1 cellular context compared by ENCODE assay signal in the genomic region with DNA sequence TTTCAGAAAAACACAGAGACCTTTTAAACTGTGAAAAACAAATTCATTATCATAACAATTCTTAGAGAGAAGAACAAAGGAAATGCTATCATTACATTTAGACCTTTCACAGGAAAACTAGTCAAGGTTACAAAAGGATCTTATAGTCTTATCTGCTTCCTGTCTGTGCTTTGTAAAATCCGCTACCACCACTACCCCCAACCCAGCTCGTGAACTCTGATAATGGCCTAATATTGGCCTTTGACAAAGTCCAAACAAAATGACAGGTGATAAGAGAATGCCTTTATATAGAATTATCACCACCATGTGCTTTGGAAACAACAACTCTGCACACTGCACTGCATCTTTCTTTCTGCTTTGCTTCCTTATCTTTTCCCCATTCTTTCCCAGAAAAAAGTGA.
A peak's percentile ranks its signal among the peaks of the same experiment; 100 is the strongest.
TF ChIP-seq lines count a peak whose summit lies in the region.

No MANE protein-coding gene starts in this region.

TF ChIP-seq in HepG2, 621 proteins besides CTCF, POLR2A, EP300 and RAD21 (continued from another document and continues in another):
- TF ChIP-seq SKIL (CRISPR knock-in tag; IDR thresholded peaks at IDR 0.05; ENCODE audit: borderline replicate concordance) (peak; percentile 40), ZNF496 (CRISPR knock-in tag; IDR thresholded peaks at IDR 0.05; ENCODE audit: insufficient replicate concordance) (no peak), FOXA3 (CRISPR knock-in tag; IDR thresholded peaks at IDR 0.05) (peak; percentile 6; the same call in 1 of the 2 replicates), ZNF136 (CRISPR knock-in tag; IDR thresholded peaks at IDR 0.05; ENCODE audit: low read depth) (no peak), MNT (IDR thresholded peaks at IDR 0.05) (no peak), ZSCAN22 (CRISPR knock-in tag; IDR thresholded peaks at IDR 0.05) (no peak), SOX13 (IDR thresholded peaks at IDR 0.05) (peak; percentile 55; the same call in 1 of the 2 replicates), SOX13 (CRISPR knock-in tag; conservative IDR thresholded peaks at IDR 0.05 in 1 of 2, IDR thresholded peaks at IDR 0.05 in 1 of 2) (peak in 1 of 2 experiments; percentile 92; a peak in 2 of 4 replicates), JUNB (CRISPR knock-in tag; IDR thresholded peaks at IDR 0.05; ENCODE audit: borderline replicate concordance) (no peak), PCBP1 (IDR thresholded peaks at IDR 0.05; ENCODE audit: borderline replicate concordance, low read depth, low read length) (no peak), ZNF501 (CRISPR knock-in tag; IDR thresholded peaks at IDR 0.05) (no peak), NFIC (IDR thresholded peaks at IDR 0.05; ENCODE audit: low read length) (0 out of 2 replicates have a peak, but pooled peaks have one; percentile 19), MAFK (conservative IDR thresholded peaks at IDR 0.05 in 1 of 2, IDR thresholded peaks at IDR 0.05 in 1 of 2; ENCODE audit: low read length in 2 of 2) (no peak), PLSCR1 (CRISPR knock-in tag; IDR thresholded peaks at IDR 0.05; ENCODE audit: borderline replicate concordance) (no peak), ZKSCAN8 (CRISPR knock-in tag; IDR thresholded peaks at IDR 0.05; ENCODE audit: borderline replicate concordance) (no peak), ZBTB25 (CRISPR knock-in tag; IDR thresholded peaks at IDR 0.05) (no peak), ZNF562 (CRISPR knock-in tag; IDR thresholded peaks at IDR 0.05; ENCODE audit: borderline replicate concordance) (no peak), RARA (CRISPR knock-in tag; IDR thresholded peaks at IDR 0.05) (peak; percentile 86), BCL6 (CRISPR knock-in tag; IDR thresholded peaks at IDR 0.05) (peak; percentile 85), ZEB1 (IDR thresholded peaks at IDR 0.05; ENCODE audit: insufficient replicate concordance, low read depth) (no peak), BRCA1 (CRISPR knock-in tag; IDR thresholded peaks at IDR 0.05) (no peak), ISL2 (CRISPR knock-in tag; IDR thresholded peaks at IDR 0.05) (peak; percentile 44; the same call in 1 of the 2 replicates), PAXIP1 (CRISPR knock-in tag; conservative IDR thresholded peaks at IDR 0.05) (peak; percentile 50), MBD4 (IDR thresholded peaks at IDR 0.05; ENCODE audit: borderline replicate concordance, low read length) (0 out of 2 replicates have a peak, but pooled peaks have one; percentile 10), ELF4 (CRISPR knock-in tag; IDR thresholded peaks at IDR 0.05; ENCODE audit: borderline replicate concordance) (no peak), MYNN (CRISPR knock-in tag; IDR thresholded peaks at IDR 0.05; ENCODE audit: low read depth) (no peak), RCOR2 (CRISPR knock-in tag; IDR thresholded peaks at IDR 0.05) (no peak), ZFP82 (CRISPR knock-in tag; IDR thresholded peaks at IDR 0.05; ENCODE audit: borderline replicate concordance) (no peak), ETV5 (CRISPR knock-in tag; IDR thresholded peaks at IDR 0.05; ENCODE audit: borderline replicate concordance) (peak; percentile 75), HDAC6 (IDR thresholded peaks at IDR 0.05; ENCODE audit: low read depth, low read length) (no peak), HNF4A (CRISPR knock-in tag; IDR thresholded peaks at IDR 0.05) (peak; percentile 52), HOMEZ (CRISPR knock-in tag; IDR thresholded peaks at IDR 0.05; ENCODE audit: low read depth) (peak; percentile 57; the same call in 1 of the 2 replicates), ZNF644 (CRISPR knock-in tag; IDR thresholded peaks at IDR 0.05; ENCODE audit: low read depth) (no peak), JUN (CRISPR knock-in tag; IDR thresholded peaks at IDR 0.05) (no peak), ZNF777 (CRISPR knock-in tag; IDR thresholded peaks at IDR 0.05) (no peak), FOSL2 (CRISPR knock-in tag; IDR thresholded peaks at IDR 0.05) (no peak), ZNF558 (CRISPR knock-in tag; IDR thresholded peaks at IDR 0.05; ENCODE audit: borderline replicate concordance) (no peak)
- TF ChIP-seq, protein P1, sequence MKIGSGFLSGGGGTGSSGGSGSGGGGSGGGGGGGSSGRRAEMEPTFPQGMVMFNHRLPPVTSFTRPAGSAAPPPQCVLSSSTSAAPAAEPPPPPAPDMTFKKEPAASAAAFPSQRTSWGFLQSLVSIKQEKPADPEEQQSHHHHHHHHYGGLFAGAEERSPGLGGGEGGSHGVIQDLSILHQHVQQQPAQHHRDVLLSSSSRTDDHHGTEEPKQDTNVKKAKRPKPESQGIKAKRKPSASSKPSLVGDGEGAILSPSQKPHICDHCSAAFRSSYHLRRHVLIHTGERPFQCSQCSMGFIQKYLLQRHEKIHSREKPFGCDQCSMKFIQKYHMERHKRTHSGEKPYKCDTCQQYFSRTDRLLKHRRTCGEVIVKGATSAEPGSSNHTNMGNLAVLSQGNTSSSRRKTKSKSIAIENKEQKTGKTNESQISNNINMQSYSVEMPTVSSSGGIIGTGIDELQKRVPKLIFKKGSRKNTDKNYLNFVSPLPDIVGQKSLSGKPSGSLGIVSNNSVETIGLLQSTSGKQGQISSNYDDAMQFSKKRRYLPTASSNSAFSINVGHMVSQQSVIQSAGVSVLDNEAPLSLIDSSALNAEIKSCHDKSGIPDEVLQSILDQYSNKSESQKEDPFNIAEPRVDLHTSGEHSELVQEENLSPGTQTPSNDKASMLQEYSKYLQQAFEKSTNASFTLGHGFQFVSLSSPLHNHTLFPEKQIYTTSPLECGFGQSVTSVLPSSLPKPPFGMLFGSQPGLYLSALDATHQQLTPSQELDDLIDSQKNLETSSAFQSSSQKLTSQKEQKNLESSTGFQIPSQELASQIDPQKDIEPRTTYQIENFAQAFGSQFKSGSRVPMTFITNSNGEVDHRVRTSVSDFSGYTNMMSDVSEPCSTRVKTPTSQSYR (CRISPR knock-in tag; IDR thresholded peaks at IDR 0.05; ENCODE audit: borderline replicate concordance) = peak; percentile 71; the same call in 1 of the 2 replicates
- TF ChIP-seq, protein P2, sequence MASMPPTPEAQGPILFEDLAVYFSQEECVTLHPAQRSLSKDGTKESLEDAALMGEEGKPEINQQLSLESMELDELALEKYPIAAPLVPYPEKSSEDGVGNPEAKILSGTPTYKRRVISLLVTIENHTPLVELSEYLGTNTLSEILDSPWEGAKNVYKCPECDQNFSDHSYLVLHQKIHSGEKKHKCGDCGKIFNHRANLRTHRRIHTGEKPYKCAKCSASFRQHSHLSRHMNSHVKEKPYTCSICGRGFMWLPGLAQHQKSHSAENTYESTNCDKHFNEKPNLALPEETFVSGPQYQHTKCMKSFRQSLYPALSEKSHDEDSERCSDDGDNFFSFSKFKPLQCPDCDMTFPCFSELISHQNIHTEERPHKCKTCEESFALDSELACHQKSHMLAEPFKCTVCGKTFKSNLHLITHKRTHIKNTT (CRISPR knock-in tag; IDR thresholded peaks at IDR 0.05) = no peak
- TF ChIP-seq, protein P3, sequence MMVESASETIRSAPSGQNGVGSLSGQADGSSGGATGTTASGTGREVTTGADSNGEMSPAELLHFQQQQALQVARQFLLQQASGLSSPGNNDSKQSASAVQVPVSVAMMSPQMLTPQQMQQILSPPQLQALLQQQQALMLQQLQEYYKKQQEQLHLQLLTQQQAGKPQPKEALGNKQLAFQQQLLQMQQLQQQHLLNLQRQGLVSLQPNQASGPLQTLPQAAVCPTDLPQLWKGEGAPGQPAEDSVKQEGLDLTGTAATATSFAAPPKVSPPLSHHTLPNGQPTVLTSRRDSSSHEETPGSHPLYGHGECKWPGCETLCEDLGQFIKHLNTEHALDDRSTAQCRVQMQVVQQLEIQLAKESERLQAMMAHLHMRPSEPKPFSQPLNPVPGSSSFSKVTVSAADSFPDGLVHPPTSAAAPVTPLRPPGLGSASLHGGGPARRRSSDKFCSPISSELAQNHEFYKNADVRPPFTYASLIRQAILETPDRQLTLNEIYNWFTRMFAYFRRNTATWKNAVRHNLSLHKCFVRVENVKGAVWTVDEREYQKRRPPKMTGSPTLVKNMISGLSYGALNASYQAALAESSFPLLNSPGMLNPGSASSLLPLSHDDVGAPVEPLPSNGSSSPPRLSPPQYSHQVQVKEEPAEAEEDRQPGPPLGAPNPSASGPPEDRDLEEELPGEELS (CRISPR knock-in tag; IDR thresholded peaks at IDR 0.05) = peak; percentile 62
